12 cellular contexts compared by ENCODE assay signal in the genomic region with DNA sequence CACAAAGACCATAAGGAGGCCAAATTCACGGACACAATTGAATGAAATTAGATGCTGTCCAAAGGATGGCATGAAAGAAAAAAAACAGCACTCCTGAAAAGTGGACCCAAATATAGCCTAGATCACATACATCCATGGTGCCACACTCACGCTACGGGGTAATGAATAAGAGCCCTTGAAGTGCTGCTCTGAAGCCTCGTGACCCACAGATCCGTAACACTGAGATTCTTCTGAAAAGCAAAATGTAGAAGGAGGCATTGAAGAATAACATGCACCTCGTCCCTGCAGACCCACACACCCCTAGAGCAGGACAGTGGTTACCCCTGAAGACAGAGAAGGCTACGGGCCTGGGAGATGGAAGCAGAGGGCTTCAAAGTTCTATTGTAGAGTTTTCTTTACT. TPM values are rescaled to one million over a fixed set of nuclear protein-coding genes. Genes with fewer than 3 reads are reported as not detected.
DNase-seq lines count a peak whose midpoint lies in the region; ATAC-seq and TF ChIP-seq lines count a peak whose summit lies in the region.
"Had no signal": no experiment of that assay in that cellular context is flagged by ENCODE, and none has a peak within 500 bp of the region (broad histone marks: within the 10 kb centered on the region; RNA-seq: fewer than 3 reads in every experiment).

No MANE protein-coding gene starts in this region.

- ATAC-seq in HG02970 (IDR thresholded peaks at IDR 0.05; ENCODE audit: low FRiP score, unreplicated experiment) (no peak), GM23338 (no peak)
- ATAC-seq: gastroesophageal sphincter had no signal

- DNase-seq in CD4-positive, alpha-beta memory T cell, result no peak
- DNase-seq in Karpas-422 (peak; percentile 76), MCF 10A (ENCODE audit: unreplicated experiment) (no peak), osteoblast (ENCODE audit: insufficient read length, low spot score, missing footprints) (no peak), GM23338 (ENCODE audit: low spot score) (no peak), cerebellar cortex (ENCODE audit: low spot score) (no peak)
- DNase-seq in activated effector memory CD4-positive, alpha-beta T cell treated with Interleukin-2 at 50 U/mL for 16 hours, result no peak
- DNase-seq: amniotic stem cell, KG1, NCI-H1694 had no signal

- POLR2A ChIA-PET in CD4-positive, alpha-beta memory T cell (lab: Charles Lee; ENCODE audit: partially characterized antibody), result interaction anchor here (12.2 to 13.0 kb wide), 2 partner anchors 11 to 33 kb away, joined by 267 to 756 read pairs; partner anchors contain the start of gene ITGB2
- POLR2A ChIA-PET in MCF 10A (lab: Yijun Ruan, JAX), result interaction anchor here (0.9 to 4.3 kb wide), 3 partner anchors 7 to 42 kb away, joined by 4 to 26 read pairs (median 18); partner anchors contain the start of gene SLX9

- intact Hi-C loops in CD4-positive, alpha-beta memory T cell (cut with micrococcal nuclease), result no loop called here
- intact Hi-C loops in MCF 10A (cut with micrococcal nuclease), result loop anchor here (5.0 kb wide), 2 partner anchors 107 to 412 kb away; partner anchors contain the start of gene SUMO3

- no peaks in the 10 kb centered on the region for H3K27me3 Mint-ChIP-seq in CD4-positive, alpha-beta memory T cell
- H3K27me3 Mint-ChIP-seq in MCF 10A (ENCODE audit: insufficient read depth, unreplicated experiment) (no peaks in the 10 kb centered on the region), GM23338 (ENCODE audit: insufficient read depth, low read depth, poor library complexity) (peaks cover 94% of the 10 kb centered on the region)

- H3F3A ChIP-seq in GM23338 (replicated peaks; ENCODE audit: low read depth), result 0 out of 2 replicates have a peak, but pooled peaks cover 4% of the 10 kb centered on the region

- TF ChIP-seq CTCF in MCF 10A (IDR thresholded peaks at IDR 0.05; ENCODE audit: unreplicated experiment) (no peak), osteoblast (IDR thresholded peaks at IDR 0.05; ENCODE audit: extremely low read depth, low read depth, low read length) (no peak), GM23338 (conservative IDR thresholded peaks at IDR 0.05; ENCODE audit: low read depth in 2 of 2) (no peak)

- peak overlapping the region; percentile 71 to 98 (median 90) for H3K27ac Mint-ChIP-seq in CD4-positive, alpha-beta memory T cell
- H3K27ac Mint-ChIP-seq in MCF 10A (ENCODE audit: low read depth, unreplicated experiment) (peak overlapping the region; percentile 81), GM23338 (no peak overlapping the region)

- H3K9ac ChIP-seq in Karpas-422 (ENCODE audit: low read length), result peak overlapping the region; percentile 56

- peaks cover 3 to 29% of the 10 kb centered on the region in 2 donors for H3K36me3 Mint-ChIP-seq in CD4-positive, alpha-beta memory T cell
- peaks cover 11% of the 10 kb centered on the region for H3K36me3 Mint-ChIP-seq in MCF 10A (ENCODE audit: insufficient read depth, unreplicated experiment)
- H3K36me3 Mint-ChIP-seq in GM23338 (ENCODE audit: low read depth), result no peaks in the 10 kb centered on the region

- peak overlapping the region; percentile 63 for H3K4me2 ChIP-seq in Karpas-422 (ENCODE audit: low read depth, low read length, poor library complexity, severe bottlenecking)
- H3K4me2 ChIP-seq in osteoblast (ENCODE audit: insufficient read depth, low read length), result peak overlapping the region; percentile 62
- no peak overlapping the region for H3K4me2 ChIP-seq in GM23338

- no peaks in the 10 kb centered on the region for H3K36me3 ChIP-seq in CD4-positive, alpha-beta memory T cell (ENCODE audit: insufficient read depth, low read length)
- H3K36me3 ChIP-seq in Karpas-422 (ENCODE audit: insufficient read depth, low read length) (no peaks in the 10 kb centered on the region), osteoblast (ENCODE audit: insufficient read depth, low read length) (no peaks in the 10 kb centered on the region), GM23338 (ENCODE audit: insufficient read depth) (no peaks in the 10 kb centered on the region)
- H3K36me3 ChIP-seq: gastroesophageal sphincter had no signal

- CTCF ChIA-PET in CD4-positive, alpha-beta memory T cell (lab: Charles Lee; ENCODE audit: partially characterized antibody), result interaction anchor here (12.7 kb wide), 1 partner anchor 29 kb away, joined by 253 read pairs; no protein-coding TSS in a partner anchor
- CTCF ChIA-PET in MCF 10A (lab: Yijun Ruan, JAX), result interaction anchor here (0.5 to 1.1 kb wide), 2 partner anchors 7 to 205 kb away, joined by 3 to 4 read pairs; no protein-coding TSS in a partner anchor

- H2AFZ ChIP-seq in Karpas-422 (ENCODE audit: low read length) (peak overlapping the region; percentile 44), osteoblast (ENCODE audit: low read length) (peak overlapping the region; percentile 40), GM23338 (no peak overlapping the region)

- H3K9me3 Mint-ChIP-seq in CD4-positive, alpha-beta memory T cell, result peaks cover 0 to 4% (median 0%) of the 10 kb centered on the region in 8 donors
- H3K9me3 Mint-ChIP-seq in MCF 10A (ENCODE audit: unreplicated experiment) (no peaks in the 10 kb centered on the region), GM23338 (no peaks in the 10 kb centered on the region)

- H3K9me3 ChIP-seq in CD4-positive, alpha-beta memory T cell (ENCODE audit: control insufficient read depth in 1 of 2, low read length in 2 of 2), result no peaks in the 10 kb centered on the region
- H3K9me3 ChIP-seq in Karpas-422 (ENCODE audit: low read length), result no peaks in the 10 kb centered on the region
- H3K9me3 ChIP-seq in osteoblast (ENCODE audit: low read depth, low read length), result no peaks in the 10 kb centered on the region

- no peaks in the 10 kb centered on the region for H3K27me3 ChIP-seq in CD4-positive, alpha-beta memory T cell (ENCODE audit: insufficient read depth, low read length)
- H3K27me3 ChIP-seq in Karpas-422 (ENCODE audit: low read length) (no peaks in the 10 kb centered on the region), osteoblast (ENCODE audit: insufficient read depth, low read length) (no peaks in the 10 kb centered on the region), GM23338 (ENCODE audit: insufficient read depth) (peaks cover 99% of the 10 kb centered on the region)

- H4K20me1 ChIP-seq in Karpas-422 (ENCODE audit: insufficient read depth, low read depth, low read length) (no peaks in the 10 kb centered on the region), osteoblast (ENCODE audit: insufficient read depth, low read length) (no peaks in the 10 kb centered on the region), GM23338 (replicated peaks; ENCODE audit: insufficient read depth) (no peaks in the 10 kb centered on the region)

- peaks cover 40% of the 10 kb centered on the region for H3K79me2 ChIP-seq in Karpas-422 (ENCODE audit: low read length)
- H3K79me2 ChIP-seq in osteoblast (ENCODE audit: insufficient read depth, low read length), result no peaks in the 10 kb centered on the region
- no peaks in the 10 kb centered on the region for H3K79me2 ChIP-seq in GM23338 (replicated peaks; ENCODE audit: insufficient read depth)

- H3K27ac ChIP-seq in CD4-positive, alpha-beta memory T cell (ENCODE audit: low read depth, low read length), result peak overlapping the region; percentile 44
- peak overlapping the region; percentile 96 for H3K27ac ChIP-seq in Karpas-422 (ENCODE audit: low read length)
- H3K27ac ChIP-seq in osteoblast (ENCODE audit: low read depth, low read length), result peak overlapping the region; percentile 48
- H3K27ac ChIP-seq in GM23338 (ENCODE audit: low read depth), result no peak overlapping the region

- H3K4me1 ChIP-seq in CD4-positive, alpha-beta memory T cell (ENCODE audit: insufficient read depth, low read length), result peaks cover 82% of the 10 kb centered on the region
- peaks cover 77% of the 10 kb centered on the region for H3K4me1 ChIP-seq in Karpas-422 (ENCODE audit: low read length)
- peaks cover 48% of the 10 kb centered on the region for H3K4me1 ChIP-seq in osteoblast (ENCODE audit: insufficient read depth, low read length)
- peaks cover 25% of the 10 kb centered on the region for H3K4me1 ChIP-seq in GM23338 (ENCODE audit: insufficient read depth)

- H3K4me3 Mint-ChIP-seq in CD4-positive, alpha-beta memory T cell, result peak overlapping the region; percentile 59 to 100 (median 76)
- H3K4me3 Mint-ChIP-seq in MCF 10A (ENCODE audit: unreplicated experiment) (peak overlapping the region; percentile 22), GM23338 (no peak overlapping the region)

- BruUV-seq in MCF 10A (replicated peaks; lab: Mats Ljungman, UMichigan), result no TSS peak

- H3K9me2 ChIP-seq in Karpas-422 (replicated peaks; ENCODE audit: insufficient read depth, low read length), result no peaks in the 10 kb centered on the region
- H3K9me2 ChIP-seq in GM23338 (ENCODE audit: insufficient read depth), result no peaks in the 10 kb centered on the region

- peaks cover 56 to 91% (median 73%) of the 10 kb centered on the region in 4 donors for H3K4me1 Mint-ChIP-seq in CD4-positive, alpha-beta memory T cell
- H3K4me1 Mint-ChIP-seq in MCF 10A (ENCODE audit: insufficient read depth, unreplicated experiment) (peaks cover 56% of the 10 kb centered on the region), GM23338 (peaks cover 43% of the 10 kb centered on the region)

- H3K4me3 ChIP-seq in CD4-positive, alpha-beta memory T cell (ENCODE audit: low read length in 2 of 2), result no peak overlapping the region
- H3K4me3 ChIP-seq in Karpas-422 (ENCODE audit: low read length), result peak overlapping the region; percentile 9; the same call in 1 of the 2 replicates
- no peak overlapping the region for H3K4me3 ChIP-seq in osteoblast (ENCODE audit: insufficient read depth, low read length)
- H3K4me3 ChIP-seq in GM23338, result no peak overlapping the region
- H3K4me3 ChIP-seq: gastroesophageal sphincter had no signal

RNA-seq across cellular contexts. Expression of gene ITGB2, which starts 3.9 kb away (rescaled TPM):
- total RNA-seq in CD4-positive, alpha-beta memory T cell, result 100 to 1,000 TPM; 278 to 291 TPM
- 100 to 1,000 TPM; 538 to 575 TPM for polyA plus RNA-seq in CD4-positive, alpha-beta memory T cell
- total RNA-seq in Karpas-422 (2014; rRNA removed; shearing (Covaris generic); ENCODE audit: low replicate concordance), result 252 and 484 TPM in 2 replicates
- total RNA-seq in MCF 10A (2022) (24.8 and 29.3 TPM in 2 replicates), osteoblast (13.3 and 15.2 TPM in 2 replicates)
- 0.63 TPM in 1 of 2 replicates, not detected in the other for total RNA-seq in GM23338 (2014; rRNA removed; shearing (Covaris generic))
- polyA plus RNA-seq in GM23338 (2016; fragmentation: Nextera tagmentation; extraction: Ambion mirVana), result 0.40 and 0.44 TPM in 2 replicates

RNA-seq across cellular contexts. Expression of gene SLX9, which starts 15.2 kb away (rescaled TPM):
- total RNA-seq in CD4-positive, alpha-beta memory T cell, result 10 to 100 TPM; 17.7 to 21.6 TPM
- 10 to 100 TPM in 1 of 2 donors, 1 to 10 TPM in 1; 9.4 to 13.1 TPM for polyA plus RNA-seq in CD4-positive, alpha-beta memory T cell
- 12.2 and 48.7 TPM in 2 replicates for total RNA-seq in Karpas-422 (2014; rRNA removed; shearing (Covaris generic); ENCODE audit: low replicate concordance)
- total RNA-seq in MCF 10A (2022), result 40.4 and 58.7 TPM in 2 replicates
- total RNA-seq in osteoblast, result 9.4 and 10.9 TPM in 2 replicates
- total RNA-seq in GM23338 (2014; rRNA removed; shearing (Covaris generic)), result 36.3 and 41.5 TPM in 2 replicates
- polyA plus RNA-seq in GM23338 (2016; fragmentation: Nextera tagmentation; extraction: Ambion mirVana), result 46.9 and 48.0 TPM in 2 replicates

RNA-seq across cellular contexts. Expression of gene PTTG1IP, which starts 51.1 kb away (rescaled TPM):
- 100 to 1,000 TPM in 1 of 2 experiments, 10 to 100 TPM in 1; 98.7 to 110 TPM for total RNA-seq in CD4-positive, alpha-beta memory T cell
- polyA plus RNA-seq in CD4-positive, alpha-beta memory T cell, result 10 to 100 TPM; 84.8 to 92.4 TPM
- 37.8 and 44.7 TPM in 2 replicates for total RNA-seq in Karpas-422 (2014; rRNA removed; shearing (Covaris generic); ENCODE audit: low replicate concordance)
- total RNA-seq in MCF 10A (2022) (326 and 338 TPM in 2 replicates), osteoblast (413 and 480 TPM in 2 replicates)
- 168 and 172 TPM in 2 replicates for total RNA-seq in GM23338 (2014; rRNA removed; shearing (Covaris generic))
- 96.0 and 99.9 TPM in 2 replicates for polyA plus RNA-seq in GM23338 (2016; fragmentation: Nextera tagmentation; extraction: Ambion mirVana)
